Comparison of ENCODE assay signal across 7 cellular contexts in the genomic region with DNA sequence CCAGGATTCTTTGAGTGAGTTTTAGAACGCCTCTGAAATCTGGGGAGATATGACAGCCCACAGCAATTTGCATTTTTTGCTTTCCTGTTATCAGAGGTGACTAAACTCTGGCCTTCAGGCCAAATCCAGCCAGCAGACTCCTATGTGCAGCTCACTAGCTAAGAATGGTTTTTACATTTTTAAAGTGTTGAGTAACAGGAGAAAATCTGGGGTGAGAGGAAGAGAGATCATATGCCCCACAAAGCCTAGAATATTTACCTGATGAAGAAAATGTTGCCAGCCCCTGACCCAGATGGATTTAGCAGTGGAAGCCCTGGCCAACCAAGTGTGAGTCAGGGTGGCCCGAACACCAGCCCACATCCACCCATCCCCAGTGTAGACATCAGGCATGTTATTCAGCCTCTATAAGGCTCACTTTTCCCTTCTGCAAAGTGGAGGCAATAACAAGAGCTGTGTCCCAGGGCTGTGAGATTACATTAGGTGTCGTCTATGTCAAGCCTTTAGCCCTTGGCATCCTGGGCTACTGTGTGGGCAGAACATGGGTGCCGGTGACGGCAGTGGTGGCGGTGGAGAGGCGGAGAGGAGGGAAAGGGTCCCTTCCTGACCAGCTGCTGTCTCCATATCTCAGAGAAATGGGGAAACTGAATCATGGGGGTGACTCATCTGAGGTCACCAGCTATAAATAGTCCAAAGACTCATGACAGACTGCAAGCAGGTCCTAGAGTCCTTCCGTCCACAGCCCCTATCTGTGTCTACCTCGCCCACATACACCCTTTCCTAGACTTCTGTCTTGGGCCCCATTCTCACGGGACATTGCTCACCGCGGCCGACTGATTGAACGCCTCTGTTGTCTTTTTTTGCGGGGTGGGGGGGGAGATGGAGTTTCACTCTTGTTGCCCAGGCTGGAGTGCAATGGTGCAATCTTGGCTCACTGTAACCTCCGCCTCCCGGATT. TPM values are rescaled to one million over a fixed set of nuclear protein-coding genes. Genes with fewer than 3 reads are reported as not detected.
DNase-seq lines count a peak whose midpoint lies in the region; ATAC-seq and TF ChIP-seq lines count a peak whose summit lies in the region.

No MANE protein-coding gene starts in this region.

- H3K27ac ChIP-seq in left lung, result peak overlapping the region; percentile 68 to 90

- H3K27me3 ChIP-seq in left lung, result no peaks in the 10 kb centered on the region

- intact Hi-C loops in left lung (cut with DNase I), result no loop called here

- DNase-seq in SW 1271 (lab: John Stamatoyannopoulos, UW) (peak; percentile 93 to 95), astrocyte of the spinal cord (ENCODE audit: low read depth, low spot score) (peak; percentile 94), left lung (peak; percentile 87 to 89), NCI-H187 treated with DMSO at 0.1 percent for 48 hours (lab: John Stamatoyannopoulos, UW) (no peak)
- DNase-seq in stimulated activated CD8-positive, alpha-beta memory T cell treated with anti-CD3 and anti-CD28 coated beads, Interleukin-15, amount 100 ng/mL, for 1 hour (ENCODE audit: low read depth), result peak; percentile 18

- in situ Hi-C loops in astrocyte of the spinal cord (cut with HindIII; ENCODE audit: low sequenced_read_pairs), result no loop called here

- no peaks in the 10 kb centered on the region for H3K36me3 ChIP-seq in left lung

- H3K4me1 ChIP-seq in left lung, result peaks cover 6 to 40% of the 10 kb centered on the region in 2 donors

- TF ChIP-seq CTCF in astrocyte of the spinal cord (IDR thresholded peaks at IDR 0.05; ENCODE audit: low read depth, low read length), result no peak
- TF ChIP-seq CTCF in left lung (IDR thresholded peaks at IDR 0.05), result no peak

- ATAC-seq in GM19023 (IDR thresholded peaks at IDR 0.05; ENCODE audit: unreplicated experiment), result peak; percentile 66
- peak; percentile 76 for ATAC-seq in HG03108 (IDR thresholded peaks at IDR 0.05; ENCODE audit: unreplicated experiment)
- peak; percentile 83 for ATAC-seq in left lung

- no peaks in the 10 kb centered on the region for H3K9me3 ChIP-seq in left lung

- H3K4me3 ChIP-seq in astrocyte of the spinal cord (ENCODE audit: low read depth, low read length) (no peak overlapping the region), left lung (no peak overlapping the region)

RNA-seq across cellular contexts. Expression of gene CD9, which starts 32.6 kb away (rescaled TPM):
- 100 to 1,000 TPM; 416 to 512 TPM for total RNA-seq in left lung

RNA-seq across cellular contexts. Expression of gene VWF, which starts 43.1 kb away (rescaled TPM):
- 100 to 1,000 TPM; 254 to 401 TPM for total RNA-seq in left lung
